Comparison of ENCODE assay signal across 8 cellular contexts in the genomic region with DNA sequence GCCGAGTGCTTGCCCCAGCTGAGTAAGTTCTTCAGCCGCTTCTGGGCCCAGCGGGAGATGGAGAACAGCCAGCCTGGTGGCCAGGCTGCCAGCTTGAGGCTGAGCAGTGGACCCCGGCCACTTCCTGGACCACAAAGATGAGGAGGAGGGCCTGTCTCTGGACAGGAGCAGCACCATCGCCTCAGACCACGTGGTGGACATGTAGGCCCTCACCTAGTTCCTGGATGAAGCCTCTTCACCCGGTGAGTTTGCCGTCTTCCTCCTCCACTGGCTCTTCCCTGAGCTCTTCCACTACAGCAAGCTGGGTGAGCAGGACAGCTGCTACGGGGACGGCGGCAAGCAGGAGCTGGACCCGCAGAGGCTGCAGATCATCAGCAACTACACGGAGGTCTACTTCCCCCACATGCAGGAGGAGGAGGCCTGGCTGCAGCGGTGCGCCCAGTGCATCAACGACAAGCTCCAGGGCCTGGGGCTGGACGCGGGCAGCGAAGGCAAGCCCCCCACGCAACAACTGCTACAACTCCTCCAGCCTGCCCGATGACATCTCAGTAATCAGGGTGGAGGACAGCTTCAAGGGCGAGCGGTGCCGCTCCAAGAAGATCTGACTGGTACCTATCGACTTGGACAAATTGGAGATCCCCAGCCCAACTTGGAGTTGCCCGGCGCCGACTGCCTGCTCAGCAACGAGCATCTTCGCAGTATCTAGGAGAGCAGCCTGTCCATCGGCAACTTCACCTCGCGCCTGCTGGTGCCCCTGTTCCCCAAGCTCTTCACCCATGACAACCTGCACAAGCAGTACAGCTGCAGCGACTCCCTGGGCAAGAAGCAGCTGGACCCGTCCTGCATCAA. TPM values are rescaled to one million over a fixed set of nuclear protein-coding genes. Genes with fewer than 3 reads are reported as not detected.
DNase-seq lines count a peak whose midpoint lies in the region; ATAC-seq and TF ChIP-seq lines count a peak whose summit lies in the region.
"Not testable (repeated sequence)": the region's sequence is repeated elsewhere in the genome, so short reads cannot be mapped to it uniquely, and the experiment has no call there.

No MANE protein-coding gene starts in this region.

- H3K36me3 ChIP-seq in BE2C; brain microvascular endothelial cell (replicated peaks): not testable (repeated sequence)

- not testable (repeated sequence) for TF ChIP-seq CTCF in BE2C (IDR thresholded peaks at IDR 0.05; ENCODE audit: low read depth, low read length); WI38 (IDR thresholded peaks at IDR 0.05; ENCODE audit: low read depth, low read length); brain microvascular endothelial cell (IDR thresholded peaks at IDR 0.05; ENCODE audit: low read depth, low read length, missing control alignments); foreskin fibroblast (IDR thresholded peaks at IDR 0.05; ENCODE audit: low read depth, low read length)

- H3K4me3 ChIP-seq in BE2C (ENCODE audit: low read depth, low read length) (peak overlapping the region; percentile 84), WI38 (ENCODE audit: low read depth, low read length) (peak overlapping the region; percentile 58), brain microvascular endothelial cell (ENCODE audit: low read depth, low read length) (peak overlapping the region; percentile 46), foreskin fibroblast (ENCODE audit: low read depth in 1 of 2, low read length in 2 of 2) (peak overlapping the region; percentile 39 to 43)

- ATAC-seq in GM19372 (IDR thresholded peaks at IDR 0.05; ENCODE audit: low read depth, unreplicated experiment): peak; percentile 22
- not testable (repeated sequence) for ATAC-seq in naive thymus-derived CD8-positive, alpha-beta T cell
- peak; percentile 4 for ATAC-seq in stimulated activated naive CD8-positive, alpha-beta T cell treated with anti-CD3 and anti-CD28 coated beads, Interleukin-15, Interleukin-2, amounts not matched to agents 100 U/mL and 50 U/mL, for 24 hours

- H3K9me3 ChIP-seq in BE2C: not testable (repeated sequence)

- not testable (repeated sequence) for H3K9me3 Mint-ChIP-seq in naive thymus-derived CD8-positive, alpha-beta T cell

- not testable (repeated sequence) for H3K27me3 Mint-ChIP-seq in naive thymus-derived CD8-positive, alpha-beta T cell

- not testable (repeated sequence) for DNase-seq in BE2C; brain microvascular endothelial cell; foreskin fibroblast; naive thymus-derived CD8-positive, alpha-beta T cell; stimulated activated naive CD8-positive, alpha-beta T cell treated with anti-CD3 and anti-CD28 coated beads, Interleukin-15, Interleukin-2, amounts not matched to agents 100 U/mL and 50 U/mL, for 24 hours
- DNase-seq in NAMALWA (ENCODE audit: low spot score): peak; percentile 21

- in situ Hi-C loops in brain microvascular endothelial cell (cut with HindIII; ENCODE audit: low pct_ligation_motif_present, low sequenced_read_pairs): not testable (repeated sequence)

- not testable (repeated sequence) for H3K27ac ChIP-seq in brain microvascular endothelial cell

- H3K4me1 Mint-ChIP-seq in naive thymus-derived CD8-positive, alpha-beta T cell: peaks cover 2 to 28% (median 17%) of the 10 kb centered on the region in 4 donors

- H3K27ac Mint-ChIP-seq in naive thymus-derived CD8-positive, alpha-beta T cell: peak overlapping the region in 5 of 10 donors; percentile 69 to 90 (median 87)

- POLR2A ChIA-PET in naive thymus-derived CD8-positive, alpha-beta T cell (lab: Charles Lee): interaction anchor here (2.0 kb wide), 1 partner anchor 35 kb away, joined by 20 read pairs; the partner anchor contains the start of gene SGMS1

- H3K27me3 ChIP-seq in BE2C; brain microvascular endothelial cell (replicated peaks): not testable (repeated sequence)

- peak overlapping the region; percentile 72 to 93 (median 86) for H3K4me3 Mint-ChIP-seq in naive thymus-derived CD8-positive, alpha-beta T cell

- H3K4me1 ChIP-seq in BE2C: not testable (repeated sequence)

- not testable (repeated sequence) for H3K36me3 Mint-ChIP-seq in naive thymus-derived CD8-positive, alpha-beta T cell

RNA-seq across cellular contexts. Expression of gene SGMS1, which starts 35.5 kb away (rescaled TPM):
- polyA plus RNA-seq in BE2C (2012; ENCODE audit: insufficient read depth, insufficient read length, low read depth): 5.3 TPM
- total RNA-seq in naive thymus-derived CD8-positive, alpha-beta T cell: 10 to 100 TPM; 30.1 to 34.9 TPM
- 10 to 100 TPM in 1 of 3 donors, 1 to 10 TPM in 2; 8.3 to 11.0 (median 8.4) TPM for polyA plus RNA-seq in naive thymus-derived CD8-positive, alpha-beta T cell
